Comparison of ENCODE assay signal across 1 cellular context in genomic region chr1:244862699-244863490, GRCh38.
TF ChIP-seq lines count a peak whose summit lies in the region.

No MANE protein-coding gene starts in this region.

TF ChIP-seq in HepG2, 621 proteins besides CTCF, POLR2A, EP300 and RAD21 (continued from another document and continues in another):
- TF ChIP-seq ARID4A (CRISPR knock-in tag; IDR thresholded peaks at IDR 0.05; ENCODE audit: borderline replicate concordance): peak; percentile 92
- TF ChIP-seq PCBP2 (optimal IDR thresholded peaks at IDR 0.05; ENCODE audit: low read depth, low read length, poor library complexity, severe bottlenecking): no peak
- TF ChIP-seq ZNF329 (CRISPR knock-in tag; IDR thresholded peaks at IDR 0.05; ENCODE audit: low read depth): no peak
- peak; percentile 96 for TF ChIP-seq SAP130 (CRISPR knock-in tag; IDR thresholded peaks at IDR 0.05; ENCODE audit: low read depth)
- TF ChIP-seq THAP11 (CRISPR knock-in tag; IDR thresholded peaks at IDR 0.05): peak; percentile 74
- peak; percentile 67 for TF ChIP-seq HNRNPLL (IDR thresholded peaks at IDR 0.05; ENCODE audit: low read depth, low read length, poor library complexity, severe bottlenecking)
- no peak for TF ChIP-seq HNF1B (CRISPR knock-in tag; IDR thresholded peaks at IDR 0.05)
- peak; percentile 78 for TF ChIP-seq SP4 (CRISPR knock-in tag; IDR thresholded peaks at IDR 0.05)
- no peak for TF ChIP-seq JUN (CRISPR knock-in tag; IDR thresholded peaks at IDR 0.05)
- no peak for TF ChIP-seq ZNF484 (CRISPR knock-in tag; IDR thresholded peaks at IDR 0.05; ENCODE audit: borderline replicate concordance, low read depth)
- TF ChIP-seq ZBTB46 (CRISPR knock-in tag; IDR thresholded peaks at IDR 0.05; ENCODE audit: borderline replicate concordance): no peak
- 0 out of 2 replicates have a peak, but pooled peaks have one; percentile 16 for TF ChIP-seq TSC22D2 (CRISPR knock-in tag; IDR thresholded peaks at IDR 0.05; ENCODE audit: borderline replicate concordance)
- no peak for TF ChIP-seq TEAD3 (CRISPR knock-in tag; optimal IDR thresholded peaks at IDR 0.05; ENCODE audit: borderline replicate concordance)
- TF ChIP-seq MAFK (conservative IDR thresholded peaks at IDR 0.05 in 1 of 2, IDR thresholded peaks at IDR 0.05 in 1 of 2; ENCODE audit: low read length in 2 of 2): no peak
- peak; percentile 44; the same call in 1 of the 2 replicates for TF ChIP-seq ATF7-NPFF (CRISPR knock-in tag; IDR thresholded peaks at IDR 0.05; ENCODE audit: low read depth)
- no peak for TF ChIP-seq NFKB2 (CRISPR knock-in tag; IDR thresholded peaks at IDR 0.05; ENCODE audit: borderline replicate concordance)
- TF ChIP-seq NRL (CRISPR knock-in tag; IDR thresholded peaks at IDR 0.05; ENCODE audit: borderline replicate concordance): no peak
- TF ChIP-seq TARDBP (CRISPR knock-in tag; IDR thresholded peaks at IDR 0.05): peak; percentile 57; the same call in 1 of the 2 replicates
- no peak for TF ChIP-seq ZNF263 (CRISPR knock-in tag; IDR thresholded peaks at IDR 0.05)
- TF ChIP-seq GATAD1 (CRISPR knock-in tag; IDR thresholded peaks at IDR 0.05): peak; percentile 13; the same call in 1 of the 2 replicates
- TF ChIP-seq GABPA (IDR thresholded peaks at IDR 0.05; ENCODE audit: low read depth, low read length): peak; percentile 70
- peak; percentile 89 for TF ChIP-seq GABPA (CRISPR knock-in tag; IDR thresholded peaks at IDR 0.05; ENCODE audit: low read depth)
- TF ChIP-seq FLYWCH1 (CRISPR knock-in tag; IDR thresholded peaks at IDR 0.05): no peak
- TF ChIP-seq ZNF318 (CRISPR knock-in tag; IDR thresholded peaks at IDR 0.05): no peak
- TF ChIP-seq ERF (CRISPR knock-in tag; IDR thresholded peaks at IDR 0.05): peak; percentile 68; the same call in 1 of the 2 replicates
- no peak for TF ChIP-seq REXO4 (CRISPR knock-in tag; IDR thresholded peaks at IDR 0.05; ENCODE audit: borderline replicate concordance)
- peak; percentile 4 for TF ChIP-seq ZNF883 (CRISPR knock-in tag; IDR thresholded peaks at IDR 0.05; ENCODE audit: not compliant biosample characterization)
- no peak for TF ChIP-seq PRDM4 (CRISPR knock-in tag; IDR thresholded peaks at IDR 0.05; ENCODE audit: borderline replicate concordance)
- no peak for TF ChIP-seq LRRFIP1 (CRISPR knock-in tag; conservative IDR thresholded peaks at IDR 0.05)
- TF ChIP-seq FOSL2 (CRISPR knock-in tag; IDR thresholded peaks at IDR 0.05): no peak; the same call in 1 of the 2 replicates
- 0 out of 2 replicates have a peak, but pooled peaks have one; percentile 16 for TF ChIP-seq NCOA1 (CRISPR knock-in tag; IDR thresholded peaks at IDR 0.05)
- TF ChIP-seq MXD4 (CRISPR knock-in tag; IDR thresholded peaks at IDR 0.05): peak; percentile 98
- TF ChIP-seq CEBPB (IDR thresholded peaks at IDR 0.05; ENCODE audit: borderline replicate concordance, low read depth, low read length): peak; percentile 95
- no peak for TF ChIP-seq ZEB1 (IDR thresholded peaks at IDR 0.05; ENCODE audit: insufficient replicate concordance, low read depth)
- 0 out of 2 replicates have a peak, but pooled peaks have one; percentile 14 for TF ChIP-seq ZFP82 (CRISPR knock-in tag; IDR thresholded peaks at IDR 0.05; ENCODE audit: borderline replicate concordance)
- TF ChIP-seq KLF11 (CRISPR knock-in tag; IDR thresholded peaks at IDR 0.05): no peak
- no peak for TF ChIP-seq ZSCAN30 (CRISPR knock-in tag; IDR thresholded peaks at IDR 0.05)
- peak; percentile 15; the same call in 1 of the 2 replicates for TF ChIP-seq DR1 (CRISPR knock-in tag; IDR thresholded peaks at IDR 0.05)
- TF ChIP-seq TAF15 (IDR thresholded peaks at IDR 0.05; ENCODE audit: low read depth, low read length, poor library complexity, severe bottlenecking): peak; percentile 34
- no peak for TF ChIP-seq RAD51 (IDR thresholded peaks at IDR 0.05; ENCODE audit: borderline replicate concordance)
- no peak for TF ChIP-seq JUNB (CRISPR knock-in tag; IDR thresholded peaks at IDR 0.05; ENCODE audit: borderline replicate concordance)
- TF ChIP-seq IRX3 (CRISPR knock-in tag; IDR thresholded peaks at IDR 0.05; ENCODE audit: borderline replicate concordance, low read depth): 0 out of 2 replicates have a peak, but pooled peaks have one; percentile 12
- TF ChIP-seq ELF3 (CRISPR knock-in tag; IDR thresholded peaks at IDR 0.05): peak; percentile 45
- 0 out of 2 replicates have a peak, but pooled peaks have one; percentile 38 for TF ChIP-seq ZFP1 (CRISPR knock-in tag; IDR thresholded peaks at IDR 0.05)
